ENCODE assay signal across 1 cellular context in the genomic region with DNA sequence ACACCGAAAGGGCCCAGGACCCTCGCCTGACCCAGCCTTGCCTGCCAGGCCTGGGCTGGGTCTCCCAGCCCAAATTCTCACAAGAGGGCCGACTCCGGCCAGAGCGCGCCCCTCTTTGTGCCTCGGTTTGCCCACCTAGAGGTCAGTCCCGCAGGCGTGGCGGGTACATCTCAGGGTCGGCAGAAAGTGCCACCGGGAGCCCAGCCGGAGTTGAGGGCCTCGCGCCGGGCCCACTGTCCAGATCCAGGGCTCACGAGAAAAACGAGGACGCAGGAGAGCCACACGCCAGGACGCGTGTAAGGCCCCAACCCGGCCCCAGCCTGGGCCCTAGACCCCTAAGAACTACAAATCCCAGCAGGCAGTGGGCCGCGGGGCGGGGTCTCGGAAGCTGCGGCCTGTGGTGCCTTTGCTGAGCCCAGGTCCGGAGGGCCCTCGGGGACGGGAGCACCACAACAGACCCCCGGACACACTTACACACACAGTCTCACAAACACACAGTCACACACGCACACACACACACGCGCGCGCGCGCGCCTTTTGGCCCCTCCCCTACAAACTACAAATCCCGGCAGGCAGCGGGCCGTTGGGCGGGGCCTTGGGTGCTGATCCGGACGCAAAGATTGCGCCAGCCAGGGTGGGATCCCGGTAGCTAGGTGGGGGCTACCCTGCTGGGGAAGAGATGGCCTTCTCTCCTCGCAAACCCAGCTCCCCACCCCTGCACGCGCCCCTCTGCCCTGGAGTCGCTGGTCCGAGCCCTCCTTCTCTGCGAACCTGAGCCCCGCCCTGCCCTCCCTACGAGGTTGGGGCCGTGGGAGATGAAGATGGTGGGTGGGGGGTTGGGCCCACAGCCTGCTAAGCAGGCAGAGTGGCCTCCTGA.
A peak's percentile ranks its signal among the peaks of the same experiment; 100 is the strongest.
TF ChIP-seq lines count a peak whose summit lies in the region.

A gene (plus strand): TSS at position 583 of the 877 bp plus-strand sequence. CDS start 10,752 bp downstream, outside the sequence.

TF ChIP-seq in HepG2, 621 proteins besides CTCF, POLR2A, EP300 and RAD21 (continued from another document and continues in another):
- TF ChIP-seq, protein P1, sequence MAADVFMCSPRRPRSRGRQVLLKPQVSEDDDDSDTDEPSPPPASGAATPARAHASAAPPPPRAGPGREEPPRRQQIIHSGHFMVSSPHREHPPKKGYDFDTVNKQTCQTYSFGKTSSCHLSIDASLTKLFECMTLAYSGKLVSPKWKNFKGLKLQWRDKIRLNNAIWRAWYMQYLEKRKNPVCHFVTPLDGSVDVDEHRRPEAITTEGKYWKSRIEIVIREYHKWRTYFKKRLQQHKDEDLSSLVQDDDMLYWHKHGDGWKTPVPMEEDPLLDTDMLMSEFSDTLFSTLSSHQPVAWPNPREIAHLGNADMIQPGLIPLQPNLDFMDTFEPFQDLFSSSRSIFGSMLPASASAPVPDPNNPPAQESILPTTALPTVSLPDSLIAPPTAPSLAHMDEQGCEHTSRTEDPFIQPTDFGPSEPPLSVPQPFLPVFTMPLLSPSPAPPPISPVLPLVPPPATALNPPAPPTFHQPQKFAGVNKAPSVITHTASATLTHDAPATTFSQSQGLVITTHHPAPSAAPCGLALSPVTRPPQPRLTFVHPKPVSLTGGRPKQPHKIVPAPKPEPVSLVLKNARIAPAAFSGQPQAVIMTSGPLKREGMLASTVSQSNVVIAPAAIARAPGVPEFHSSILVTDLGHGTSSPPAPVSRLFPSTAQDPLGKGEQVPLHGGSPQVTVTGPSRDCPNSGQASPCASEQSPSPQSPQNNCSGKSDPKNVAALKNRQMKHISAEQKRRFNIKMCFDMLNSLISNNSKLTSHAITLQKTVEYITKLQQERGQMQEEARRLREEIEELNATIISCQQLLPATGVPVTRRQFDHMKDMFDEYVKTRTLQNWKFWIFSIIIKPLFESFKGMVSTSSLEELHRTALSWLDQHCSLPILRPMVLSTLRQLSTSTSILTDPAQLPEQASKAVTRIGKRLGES (CRISPR knock-in tag; IDR thresholded peaks at IDR 0.05; ENCODE audit: borderline replicate concordance): no peak
- TF ChIP-seq CBX1 (IDR thresholded peaks at IDR 0.05; ENCODE audit: low read depth) (no peak), GATAD1 (CRISPR knock-in tag; IDR thresholded peaks at IDR 0.05) (peak; percentile 64), FOXP1 (IDR thresholded peaks at IDR 0.05) (no peak), FOXP1 (CRISPR knock-in tag; IDR thresholded peaks at IDR 0.05) (no peak), ZNF20 (CRISPR knock-in tag; IDR thresholded peaks at IDR 0.05) (peak; percentile 25; the same call in 1 of the 2 replicates), RFX5 (IDR thresholded peaks at IDR 0.05; ENCODE audit: low read depth, low read length) (no peak), ZNF550 (CRISPR knock-in tag; IDR thresholded peaks at IDR 0.05; ENCODE audit: borderline replicate concordance) (no peak), KAT7 (CRISPR knock-in tag; IDR thresholded peaks at IDR 0.05; ENCODE audit: borderline replicate concordance) (peak; percentile 73), ZBTB21 (CRISPR knock-in tag; IDR thresholded peaks at IDR 0.05) (peak; percentile 33), ZSCAN30 (CRISPR knock-in tag; IDR thresholded peaks at IDR 0.05) (no peak), ZNF768 (CRISPR knock-in tag; IDR thresholded peaks at IDR 0.05) (peak; percentile 76), ZNF292 (CRISPR knock-in tag; IDR thresholded peaks at IDR 0.05; ENCODE audit: borderline replicate concordance, low read depth) (no peak), NCOR1 (IDR thresholded peaks at IDR 0.05; ENCODE audit: borderline replicate concordance, low read length) (no peak), SIN3B (IDR thresholded peaks at IDR 0.05; ENCODE audit: low read length) (no peak), TCF7L2 (IDR thresholded peaks at IDR 0.05; ENCODE audit: low read depth, low read length) (no peak), STAG1 (CRISPR knock-in tag; IDR thresholded peaks at IDR 0.05) (0 out of 2 replicates have a peak, but pooled peaks have one; percentile 1), SALL2 (CRISPR knock-in tag; IDR thresholded peaks at IDR 0.05) (peak; percentile 25)
- TF ChIP-seq, protein P2, sequence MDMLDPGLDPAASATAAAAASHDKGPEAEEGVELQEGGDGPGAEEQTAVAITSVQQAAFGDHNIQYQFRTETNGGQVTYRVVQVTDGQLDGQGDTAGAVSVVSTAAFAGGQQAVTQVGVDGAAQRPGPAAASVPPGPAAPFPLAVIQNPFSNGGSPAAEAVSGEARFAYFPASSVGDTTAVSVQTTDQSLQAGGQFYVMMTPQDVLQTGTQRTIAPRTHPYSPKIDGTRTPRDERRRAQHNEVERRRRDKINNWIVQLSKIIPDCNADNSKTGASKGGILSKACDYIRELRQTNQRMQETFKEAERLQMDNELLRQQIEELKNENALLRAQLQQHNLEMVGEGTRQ (IDR thresholded peaks at IDR 0.05; ENCODE audit: low read depth, low read length): no peak
- TF ChIP-seq, protein P2 (CRISPR knock-in tag; IDR thresholded peaks at IDR 0.05; ENCODE audit: borderline replicate concordance): 0 out of 2 replicates have a peak, but pooled peaks have one; percentile 22
- TF ChIP-seq, protein P3, sequence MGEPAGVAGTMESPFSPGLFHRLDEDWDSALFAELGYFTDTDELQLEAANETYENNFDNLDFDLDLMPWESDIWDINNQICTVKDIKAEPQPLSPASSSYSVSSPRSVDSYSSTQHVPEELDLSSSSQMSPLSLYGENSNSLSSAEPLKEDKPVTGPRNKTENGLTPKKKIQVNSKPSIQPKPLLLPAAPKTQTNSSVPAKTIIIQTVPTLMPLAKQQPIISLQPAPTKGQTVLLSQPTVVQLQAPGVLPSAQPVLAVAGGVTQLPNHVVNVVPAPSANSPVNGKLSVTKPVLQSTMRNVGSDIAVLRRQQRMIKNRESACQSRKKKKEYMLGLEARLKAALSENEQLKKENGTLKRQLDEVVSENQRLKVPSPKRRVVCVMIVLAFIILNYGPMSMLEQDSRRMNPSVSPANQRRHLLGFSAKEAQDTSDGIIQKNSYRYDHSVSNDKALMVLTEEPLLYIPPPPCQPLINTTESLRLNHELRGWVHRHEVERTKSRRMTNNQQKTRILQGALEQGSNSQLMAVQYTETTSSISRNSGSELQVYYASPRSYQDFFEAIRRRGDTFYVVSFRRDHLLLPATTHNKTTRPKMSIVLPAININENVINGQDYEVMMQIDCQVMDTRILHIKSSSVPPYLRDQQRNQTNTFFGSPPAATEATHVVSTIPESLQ (CRISPR knock-in tag; conservative IDR thresholded peaks at IDR 0.05): no peak; the same call in 1 of the 2 replicates
- TF ChIP-seq, protein P4, sequence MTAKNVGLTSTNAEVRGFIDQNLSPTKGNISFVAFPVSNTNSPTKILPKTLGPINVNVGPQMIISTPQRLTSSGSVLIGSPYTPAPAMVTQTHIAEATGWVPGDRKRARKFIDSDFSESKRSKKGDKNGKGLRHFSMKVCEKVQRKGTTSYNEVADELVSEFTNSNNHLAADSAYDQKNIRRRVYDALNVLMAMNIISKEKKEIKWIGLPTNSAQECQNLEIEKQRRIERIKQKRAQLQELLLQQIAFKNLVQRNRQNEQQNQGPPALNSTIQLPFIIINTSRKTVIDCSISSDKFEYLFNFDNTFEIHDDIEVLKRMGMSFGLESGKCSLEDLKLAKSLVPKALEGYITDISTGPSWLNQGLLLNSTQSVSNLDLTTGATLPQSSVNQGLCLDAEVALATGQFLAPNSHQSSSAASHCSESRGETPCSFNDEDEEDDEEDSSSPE (CRISPR knock-in tag; IDR thresholded peaks at IDR 0.05): peak; percentile 84
- TF ChIP-seq, protein P5, sequence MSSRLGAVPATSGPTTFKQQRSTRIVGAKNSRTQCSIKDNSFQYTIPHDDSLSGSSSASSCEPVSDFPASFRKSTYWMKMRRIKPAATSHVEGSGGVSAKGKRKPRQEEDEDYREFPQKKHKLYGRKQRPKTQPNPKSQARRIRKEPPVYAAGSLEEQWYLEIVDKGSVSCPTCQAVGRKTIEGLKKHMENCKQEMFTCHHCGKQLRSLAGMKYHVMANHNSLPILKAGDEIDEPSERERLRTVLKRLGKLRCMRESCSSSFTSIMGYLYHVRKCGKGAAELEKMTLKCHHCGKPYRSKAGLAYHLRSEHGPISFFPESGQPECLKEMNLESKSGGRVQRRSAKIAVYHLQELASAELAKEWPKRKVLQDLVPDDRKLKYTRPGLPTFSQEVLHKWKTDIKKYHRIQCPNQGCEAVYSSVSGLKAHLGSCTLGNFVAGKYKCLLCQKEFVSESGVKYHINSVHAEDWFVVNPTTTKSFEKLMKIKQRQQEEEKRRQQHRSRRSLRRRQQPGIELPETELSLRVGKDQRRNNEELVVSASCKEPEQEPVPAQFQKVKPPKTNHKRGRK (CRISPR knock-in tag; IDR thresholded peaks at IDR 0.05): no peak
- TF ChIP-seq, protein P6, sequence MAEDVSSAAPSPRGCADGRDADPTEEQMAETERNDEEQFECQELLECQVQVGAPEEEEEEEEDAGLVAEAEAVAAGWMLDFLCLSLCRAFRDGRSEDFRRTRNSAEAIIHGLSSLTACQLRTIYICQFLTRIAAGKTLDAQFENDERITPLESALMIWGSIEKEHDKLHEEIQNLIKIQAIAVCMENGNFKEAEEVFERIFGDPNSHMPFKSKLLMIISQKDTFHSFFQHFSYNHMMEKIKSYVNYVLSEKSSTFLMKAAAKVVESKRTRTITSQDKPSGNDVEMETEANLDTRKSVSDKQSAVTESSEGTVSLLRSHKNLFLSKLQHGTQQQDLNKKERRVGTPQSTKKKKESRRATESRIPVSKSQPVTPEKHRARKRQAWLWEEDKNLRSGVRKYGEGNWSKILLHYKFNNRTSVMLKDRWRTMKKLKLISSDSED (CRISPR knock-in tag; IDR thresholded peaks at IDR 0.05): peak; percentile 72; the same call in 1 of the 2 replicates
- TF ChIP-seq, protein P7, sequence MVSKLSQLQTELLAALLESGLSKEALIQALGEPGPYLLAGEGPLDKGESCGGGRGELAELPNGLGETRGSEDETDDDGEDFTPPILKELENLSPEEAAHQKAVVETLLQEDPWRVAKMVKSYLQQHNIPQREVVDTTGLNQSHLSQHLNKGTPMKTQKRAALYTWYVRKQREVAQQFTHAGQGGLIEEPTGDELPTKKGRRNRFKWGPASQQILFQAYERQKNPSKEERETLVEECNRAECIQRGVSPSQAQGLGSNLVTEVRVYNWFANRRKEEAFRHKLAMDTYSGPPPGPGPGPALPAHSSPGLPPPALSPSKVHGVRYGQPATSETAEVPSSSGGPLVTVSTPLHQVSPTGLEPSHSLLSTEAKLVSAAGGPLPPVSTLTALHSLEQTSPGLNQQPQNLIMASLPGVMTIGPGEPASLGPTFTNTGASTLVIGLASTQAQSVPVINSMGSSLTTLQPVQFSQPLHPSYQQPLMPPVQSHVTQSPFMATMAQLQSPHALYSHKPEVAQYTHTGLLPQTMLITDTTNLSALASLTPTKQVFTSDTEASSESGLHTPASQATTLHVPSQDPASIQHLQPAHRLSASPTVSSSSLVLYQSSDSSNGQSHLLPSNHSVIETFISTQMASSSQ (IDR thresholded peaks at IDR 0.05; ENCODE audit: low read depth): peak; percentile 55; the same call in 1 of the 2 replicates
- TF ChIP-seq, protein P7 (CRISPR knock-in tag; IDR thresholded peaks at IDR 0.05; ENCODE audit: borderline replicate concordance): peak; percentile 73; the same call in 1 of the 2 replicates
- TF ChIP-seq, protein P8, sequence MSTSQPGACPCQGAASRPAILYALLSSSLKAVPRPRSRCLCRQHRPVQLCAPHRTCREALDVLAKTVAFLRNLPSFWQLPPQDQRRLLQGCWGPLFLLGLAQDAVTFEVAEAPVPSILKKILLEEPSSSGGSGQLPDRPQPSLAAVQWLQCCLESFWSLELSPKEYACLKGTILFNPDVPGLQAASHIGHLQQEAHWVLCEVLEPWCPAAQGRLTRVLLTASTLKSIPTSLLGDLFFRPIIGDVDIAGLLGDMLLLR (CRISPR knock-in tag; IDR thresholded peaks at IDR 0.05): peak; percentile 6; the same call in 1 of the 2 replicates
- TF ChIP-seq, protein P9, sequence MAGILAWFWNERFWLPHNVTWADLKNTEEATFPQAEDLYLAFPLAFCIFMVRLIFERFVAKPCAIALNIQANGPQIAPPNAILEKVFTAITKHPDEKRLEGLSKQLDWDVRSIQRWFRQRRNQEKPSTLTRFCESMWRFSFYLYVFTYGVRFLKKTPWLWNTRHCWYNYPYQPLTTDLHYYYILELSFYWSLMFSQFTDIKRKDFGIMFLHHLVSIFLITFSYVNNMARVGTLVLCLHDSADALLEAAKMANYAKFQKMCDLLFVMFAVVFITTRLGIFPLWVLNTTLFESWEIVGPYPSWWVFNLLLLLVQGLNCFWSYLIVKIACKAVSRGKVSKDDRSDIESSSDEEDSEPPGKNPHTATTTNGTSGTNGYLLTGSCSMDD (CRISPR knock-in tag; IDR thresholded peaks at IDR 0.05): no peak
- TF ChIP-seq, protein P10, sequence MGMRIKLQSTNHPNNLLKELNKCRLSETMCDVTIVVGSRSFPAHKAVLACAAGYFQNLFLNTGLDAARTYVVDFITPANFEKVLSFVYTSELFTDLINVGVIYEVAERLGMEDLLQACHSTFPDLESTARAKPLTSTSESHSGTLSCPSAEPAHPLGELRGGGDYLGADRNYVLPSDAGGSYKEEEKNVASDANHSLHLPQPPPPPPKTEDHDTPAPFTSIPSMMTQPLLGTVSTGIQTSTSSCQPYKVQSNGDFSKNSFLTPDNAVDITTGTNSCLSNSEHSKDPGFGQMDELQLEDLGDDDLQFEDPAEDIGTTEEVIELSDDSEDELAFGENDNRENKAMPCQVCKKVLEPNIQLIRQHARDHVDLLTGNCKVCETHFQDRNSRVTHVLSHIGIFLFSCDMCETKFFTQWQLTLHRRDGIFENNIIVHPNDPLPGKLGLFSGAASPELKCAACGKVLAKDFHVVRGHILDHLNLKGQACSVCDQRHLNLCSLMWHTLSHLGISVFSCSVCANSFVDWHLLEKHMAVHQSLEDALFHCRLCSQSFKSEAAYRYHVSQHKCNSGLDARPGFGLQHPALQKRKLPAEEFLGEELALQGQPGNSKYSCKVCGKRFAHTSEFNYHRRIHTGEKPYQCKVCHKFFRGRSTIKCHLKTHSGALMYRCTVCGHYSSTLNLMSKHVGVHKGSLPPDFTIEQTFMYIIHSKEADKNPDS (CRISPR knock-in tag; IDR thresholded peaks at IDR 0.05): peak; percentile 77; the same call in 1 of the 2 replicates
